In genomic region chr9:95521699-95522098, GRCh38 we compare ENCODE assay signal across 32 cellular contexts.
"Had no signal": no experiment of that assay in that cellular context is flagged by ENCODE, and none has a peak within 500 bp of the region (broad histone marks: within the 10 kb centered on the region; RNA-seq: fewer than 3 reads in every experiment).

No MANE protein-coding gene starts in this region.

- H3K27ac ChIP-seq: ovary, parathyroid adenoma, psoas muscle, skin epidermis, spleen, suprapubic skin, testis, tibial artery, transverse colon, upper lobe of right lung, uterus had no signal

- H2AFZ ChIP-seq: parathyroid adenoma had no signal

- H3K4me2 ChIP-seq: smooth muscle cell had no signal

- H3K9me3 Mint-ChIP-seq: natural killer cell treated with Interleukin-12 subunit alpha and Interleukin-12 subunit beta and Interleukin-15 and Interleukin-18, amount 100 ng/mL, for 72 hours; neural crest cell had no signal

- H3K79me2 ChIP-seq: parathyroid adenoma had no signal

- H3K27ac Mint-ChIP-seq: naive thymus-derived CD8-positive, alpha-beta T cell; natural killer cell treated with Interleukin-12 subunit alpha and Interleukin-12 subunit beta and Interleukin-15 and Interleukin-18, amount 100 ng/mL, for 72 hours; nephron progenitor cell; progenitor cell of endocrine pancreas; stimulated activated memory B cell treated with anti-CD40 and anti-IgM and Interleukin-4, amounts not matched to agents 10 μg/mL and 1 μg/mL and 100 μg/mL, for 72 hours; stimulated activated naive CD8-positive, alpha-beta T cell treated with anti-CD3 and anti-CD28 coated beads, Interleukin-15, amount 100 ng/mL, for 72 hours had no signal

- H3K9ac ChIP-seq: parathyroid adenoma had no signal

- H3K36me3 Mint-ChIP-seq: natural killer cell treated with Interleukin-12 subunit alpha and Interleukin-12 subunit beta and Interleukin-15 and Interleukin-18, amount 100 ng/mL, for 72 hours; stimulated activated memory B cell treated with anti-CD40 and anti-IgM and Interleukin-4, amounts not matched to agents 10 μg/mL and 1 μg/mL and 100 μg/mL, for 72 hours had no signal

- ATAC-seq: naive thymus-derived CD8-positive, alpha-beta T cell; natural killer cell treated with Interleukin-12 subunit alpha and Interleukin-12 subunit beta and Interleukin-15 and Interleukin-18, amount 100 ng/mL, for 72 hours; psoas muscle; right cardiac atrium; sciatic nerve; stimulated activated memory B cell treated with anti-CD40 and anti-IgM and Interleukin-4, amounts not matched to agents 10 μg/mL and 1 μg/mL and 100 μg/mL, for 72 hours; stimulated activated naive CD8-positive, alpha-beta T cell treated with anti-CD3 and anti-CD28 coated beads, Interleukin-15, amount 100 ng/mL, for 72 hours; stimulated activated naive CD8-positive, alpha-beta T cell treated with anti-CD3 and anti-CD28 coated beads, Interleukin-15, Interleukin-2, amounts not matched to agents 100 U/mL and 50 U/mL, for 24 hours; upper lobe of right lung had no signal

- H3K4me3 ChIP-seq: ovary, psoas muscle, skin epidermis, smooth muscle cell, spleen, suprapubic skin, testis, tibial artery, transverse colon, upper lobe of right lung, uterus had no signal

- H3K36me3 ChIP-seq: ovary, spleen, suprapubic skin, tibial artery, transverse colon, upper lobe of right lung, uterus had no signal

- H3K9me3 ChIP-seq: ovary, psoas muscle, suprapubic skin, testis, tibial artery, transverse colon, upper lobe of right lung, uterus had no signal

- DNase-seq: naive B cell; naive thymus-derived CD8-positive, alpha-beta T cell; nephron progenitor cell; occipital lobe; ovary; posterior cingulate gyrus; psoas muscle; right cardiac atrium; spleen; stimulated activated CD4-positive, alpha-beta T cell treated with anti-CD3 and anti-CD28 coated beads, Interleukin-12 subunit alpha, Interleukin-12 subunit beta, amount 100 ng/mL, for 4 hours; stimulated activated CD4-positive, alpha-beta T cell treated with anti-CD3 and anti-CD28 coated beads, Interleukin-1b, Interleukin-23, amount 100 ng/mL, for 48 hours; stimulated activated CD4-positive, alpha-beta T cell treated with anti-CD3 and anti-CD28 coated beads, Interleukin-4, amount 100 ng/mL, for 1 hour; stimulated activated CD4-positive, alpha-beta T cell treated with anti-CD3 and anti-CD28 coated beads, Interleukin-4, amount 100 ng/mL, for 4 hours; stimulated activated CD8-positive, alpha-beta memory T cell treated with anti-CD3 and anti-CD28 coated beads, Interleukin-4, amount 100 ng/mL, for 48 hours; stimulated activated naive CD4-positive, alpha-beta T cell; stimulated activated naive CD8-positive, alpha-beta T cell treated with anti-CD3 and anti-CD28 coated beads, Interleukin-15, amount 100 ng/mL, for 72 hours; stimulated activated naive CD8-positive, alpha-beta T cell treated with anti-CD3 and anti-CD28 coated beads, Interleukin-15, Interleukin-2, amounts not matched to agents 100 U/mL and 50 U/mL, for 24 hours; substantia nigra; testis; tibial artery; transverse colon; upper lobe of right lung; uterus had no signal

- H3K4me3 Mint-ChIP-seq: naive B cell; naive thymus-derived CD8-positive, alpha-beta T cell; natural killer cell treated with Interleukin-12 subunit alpha and Interleukin-12 subunit beta and Interleukin-15 and Interleukin-18, amount 100 ng/mL, for 72 hours; nephron progenitor cell; neural crest cell; stimulated activated memory B cell treated with anti-CD40 and anti-IgM and Interleukin-4, amounts not matched to agents 10 μg/mL and 1 μg/mL and 100 μg/mL, for 72 hours; stimulated activated naive CD8-positive, alpha-beta T cell treated with anti-CD3 and anti-CD28 coated beads, Interleukin-15, amount 100 ng/mL, for 72 hours had no signal

- H3K4me1 ChIP-seq: parathyroid adenoma, psoas muscle, upper lobe of right lung, uterus had no signal

- H3K27me3 ChIP-seq: ovary, suprapubic skin, testis, uterus had no signal
